Comparison of ENCODE assay signal across 10 cellular contexts in genomic region chr3:122102191-122102935, GRCh38. TPM values are rescaled to one million over a fixed set of nuclear protein-coding genes. Genes with fewer than 3 reads are reported as not detected.
DNase-seq lines count a peak whose midpoint lies in the region; ATAC-seq and TF ChIP-seq lines count a peak whose summit lies in the region.
"Had no signal": no experiment of that assay in that cellular context is flagged by ENCODE, and none has a peak within 500 bp of the region (broad histone marks: within the 10 kb centered on the region; RNA-seq: fewer than 3 reads in every experiment).

No MANE protein-coding gene starts in this region.

- in situ Hi-C loops in GM13977 (cut with MboI; ENCODE audit: low pct_unique_long_range_greater_than_20kb, low sequenced_read_pairs, unreplicated experiment) = loop anchor here (10.0 kb wide), 1 partner anchor 152 kb away; no protein-coding TSS in a partner anchor

- peak; percentile 39 for ATAC-seq in GM21360 (IDR thresholded peaks at IDR 0.05; ENCODE audit: unreplicated experiment)
- peak; percentile 27 for ATAC-seq in HG03175 (IDR thresholded peaks at IDR 0.05; ENCODE audit: unreplicated experiment)
- no peak for ATAC-seq in HG03520 (IDR thresholded peaks at IDR 0.05; ENCODE audit: unreplicated experiment)

- TF ChIP-seq CTCF in GM13977 (IDR thresholded peaks at IDR 0.05; ENCODE audit: extremely low read depth, insufficient read depth, missing control alignments) = no peak

- DNase-seq in GM13977 (ENCODE audit: low spot score) (peak; percentile 12), hippocampal formation (lab: John Stamatoyannopoulos, UW) (no peak), anterior cingulate cortex (lab: John Stamatoyannopoulos, UW) (no peak), occipital lobe (lab: John Stamatoyannopoulos, UW) (no peak)
- DNase-seq in activated T-helper 9 cell treated with anti-CD3 and anti-CD28 coated beads, Interleukin-2, amount 50 U/mL, for 16 hours (ENCODE audit: low read depth) = peak; percentile 4
- DNase-seq: Right ventricle myocardium superior had no signal

RNA-seq across cellular contexts. Expression of gene CD86, which starts 47.2 kb away (rescaled TPM):
- 1.7 TPM for total RNA-seq in occipital lobe
- total RNA-seq: G401 had no signal

Comparison
In these comparisons a context has a peak if more than half of its experiments do, and no peak if none do; other contexts are left out.
1. DNase-seq: peak in GM13977 (single experiment) and activated T-helper 9 cell treated with anti-CD3 and anti-CD28 coated beads, Interleukin-2, amount 50 U/mL, for 16 hours (single experiment); none in hippocampal formation (0 of 2), anterior cingulate cortex (0 of 58) and occipital lobe (single experiment).